In genomic region chr17:34255381-34255732, GRCh38 we compare ENCODE assay signal across 9 cellular contexts. TPM values are rescaled to one million over a fixed set of nuclear protein-coding genes. Genes with fewer than 3 reads are reported as not detected.
DNase-seq lines count a peak whose midpoint lies in the region; ATAC-seq and TF ChIP-seq lines count a peak whose summit lies in the region.
"Had no signal": no experiment of that assay in that cellular context is flagged by ENCODE, and none has a peak within 500 bp of the region (broad histone marks: within the 10 kb centered on the region; RNA-seq: fewer than 3 reads in every experiment).

No MANE protein-coding gene starts in this region.

- no peak for DNase-seq in HFF-Myc (ENCODE audit: extremely low read depth, low read depth)
- no peak for DNase-seq in brain microvascular endothelial cell
- no peak for DNase-seq in kidney epithelial cell (ENCODE audit: low read depth)
- no peak for DNase-seq in spleen
- no peak for DNase-seq in Kasumi-1 (lab: John Stamatoyannopoulos, UW)
- DNase-seq in kidney glomerular epithelial cell (lab: John Stamatoyannopoulos, UW): no peak
- no peak for DNase-seq in foreskin melanocyte

- no peaks in the 10 kb centered on the region for H3K27me3 ChIP-seq in brain microvascular endothelial cell (replicated peaks)
- no peaks in the 10 kb centered on the region for H3K27me3 ChIP-seq in kidney epithelial cell (ENCODE audit: control insufficient read depth, insufficient read depth, low read length)
- peaks cover 0 to 56% (median 0%) of the 10 kb centered on the region in 7 donors for H3K27me3 ChIP-seq in spleen (replicated peaks in 1 of 7)

- no peak for TF ChIP-seq POLR2A in spleen (IDR thresholded peaks at IDR 0.05)

- no peaks in the 10 kb centered on the region for H3K36me3 ChIP-seq in brain microvascular endothelial cell (replicated peaks)
- no peaks in the 10 kb centered on the region for H3K36me3 ChIP-seq in kidney epithelial cell (ENCODE audit: control insufficient read depth, insufficient read depth, low read length)
- no peaks in the 10 kb centered on the region for H3K36me3 ChIP-seq in spleen

- peaks cover 18 to 61% (median 42%) of the 10 kb centered on the region in 6 donors for H3K4me1 ChIP-seq in spleen

- no peak for ATAC-seq in HG03432 (IDR thresholded peaks at IDR 0.05; ENCODE audit: unreplicated experiment)

- WGBS in spleen, 5 donors: 28 to 50% (median 38%) methylated on average over 5 of the region's 5 CpGs

- TF ChIP-seq CTCF in HFF-Myc (IDR thresholded peaks at IDR 0.05; ENCODE audit: low read depth, low read length, missing control alignments) (no peak), brain microvascular endothelial cell (IDR thresholded peaks at IDR 0.05; ENCODE audit: low read depth, low read length, missing control alignments) (no peak), kidney epithelial cell (IDR thresholded peaks at IDR 0.05; ENCODE audit: insufficient read depth, low read length, poor library complexity, severe bottlenecking) (no peak), spleen (IDR thresholded peaks at IDR 0.05 in 8 of 11, conservative IDR thresholded peaks at IDR 0.05 in 3 of 11) (no peak)

- in situ Hi-C loops in brain microvascular endothelial cell (cut with HindIII; ENCODE audit: low pct_ligation_motif_present, low sequenced_read_pairs): no loop called here

- peak overlapping the region; percentile 79 for H3K27ac ChIP-seq in brain microvascular endothelial cell
- H3K27ac ChIP-seq in spleen: peak overlapping the region in 7 of 8 donors; percentile 17 to 74 (median 58)

- no peaks in the 10 kb centered on the region for H3K9me3 ChIP-seq in spleen

- intact Hi-C loops in spleen (cut with DNase I; ENCODE audit: low total_unique reads): no loop called here

- H3K4me3 ChIP-seq in HFF-Myc (replicated peaks; ENCODE audit: low read depth, low read length) (peak overlapping the region; percentile 66), brain microvascular endothelial cell (ENCODE audit: low read depth, low read length) (peak overlapping the region; percentile 49), kidney epithelial cell (ENCODE audit: low read depth, low read length) (peak overlapping the region; percentile 22), spleen (peak overlapping the region in 3 of 8 donors; percentile 26 to 48 (median 33))

RNA-seq across cellular contexts. Expression of gene CCL2, which starts 0.3 kb away (rescaled TPM):
- total RNA-seq in kidney epithelial cell (14.3 and 25.8 TPM in 2 replicates), spleen (10 to 100 TPM in 3 of 7 donors, 1 to 10 TPM in 4; 4.6 to 70.7 (median 6.1) TPM)
- 10 to 100 TPM; 10.8 to 36.5 (median 21.6) TPM for polyA plus RNA-seq in spleen
- total RNA-seq: SK-MEL-5 had no signal

RNA-seq across cellular contexts. Expression of gene CCL7, which starts 14.7 kb away (rescaled TPM):
- total RNA-seq in kidney epithelial cell (not detected in 2 replicates), spleen (not detected)
- polyA plus RNA-seq in spleen: not detected
- total RNA-seq: SK-MEL-5 had no signal

RNA-seq across cellular contexts. Expression of gene CCL11, which starts 30.2 kb away (rescaled TPM):
- total RNA-seq in kidney epithelial cell (not detected in 2 replicates), spleen (1 to 10 TPM in 1 of 7 donors, under 1 TPM in 1, not detected in 5; 0.60 to 1.9 TPM)
- polyA plus RNA-seq in spleen: under 1 TPM; 0.26 to 0.76 (median 0.29) TPM
- total RNA-seq: SK-MEL-5 had no signal
